ENCODE assay signal across 9 cellular contexts in genomic region chr18:56645415-56646016, GRCh38. TPM values are rescaled to one million over a fixed set of nuclear protein-coding genes. Genes with fewer than 3 reads are reported as not detected.
DNase-seq lines count a peak whose midpoint lies in the region; ATAC-seq and TF ChIP-seq lines count a peak whose summit lies in the region.
"Had no signal": no experiment of that assay in that cellular context is flagged by ENCODE, and none has a peak within 500 bp of the region (broad histone marks: within the 10 kb centered on the region; RNA-seq: fewer than 3 reads in every experiment).

No MANE protein-coding gene starts in this region.

- no peak overlapping the region for H2AK5ac ChIP-seq in mesendoderm (ENCODE audit: low read length)

- no peak overlapping the region for H3K4me2 ChIP-seq in mesendoderm (ENCODE audit: low read length)

- no peak overlapping the region for H3K56ac ChIP-seq in mesendoderm (ENCODE audit: low read length)

- H3K27me3 ChIP-seq in adipocyte (replicated peaks; ENCODE audit: control insufficient read depth, insufficient read depth, low read length) (no peaks in the 10 kb centered on the region), mesendoderm (ENCODE audit: insufficient read depth, low read length, poor library complexity) (no peaks in the 10 kb centered on the region)

- no peak overlapping the region for H3K18ac ChIP-seq in mesendoderm (ENCODE audit: low read length)

- CTCF ChIA-PET in HEK293 (lab: Yijun Ruan, JAX) = interaction anchor here (0.6 to 2.2 kb wide), 8 partner anchors 11 to 564 kb away, joined by 3 to 7 read pairs (median 4); no protein-coding TSS in a partner anchor

- H3K23ac ChIP-seq in mesendoderm (ENCODE audit: low read length) = no peak overlapping the region

- H3K9me3 ChIP-seq in HEK293 (ENCODE audit: control insufficient read depth, insufficient read depth, low read depth, low read length) = no peaks in the 10 kb centered on the region
- no peaks in the 10 kb centered on the region for H3K9me3 ChIP-seq in adipocyte (ENCODE audit: control insufficient read depth, low read length)

- H2BK120ac ChIP-seq in mesendoderm (ENCODE audit: low read depth, low read length) = no peak overlapping the region

- H2BK15ac ChIP-seq in mesendoderm (replicated peaks; ENCODE audit: low read depth) = no peak overlapping the region

- no peak for TF ChIP-seq CTCF in HEK293 (tag by site-specific recombination; IDR thresholded peaks at IDR 0.05)

- H2BK5ac ChIP-seq in mesendoderm (ENCODE audit: low read length) = no peak overlapping the region

- POLR2A ChIA-PET in HEK293 (lab: Yijun Ruan, JAX) = no interaction called here

- no CpG with 5 or more reads among the region's 5 CpGs for WGBS in mesendoderm (ENCODE audit: extremely low coverage, insufficient coverage, low lambda C conversion rate)

- H3K4me1 ChIP-seq in HEK293 (ENCODE audit: control insufficient read depth, insufficient read depth, low read length) = no peaks in the 10 kb centered on the region
- no peaks in the 10 kb centered on the region for H3K4me1 ChIP-seq in adipocyte (ENCODE audit: control insufficient read depth, insufficient read depth, low read length)
- peaks cover 2% of the 10 kb centered on the region for H3K4me1 ChIP-seq in mesendoderm (ENCODE audit: control insufficient read depth, low read depth, low read length)

- no peak overlapping the region for H3K4ac ChIP-seq in mesendoderm (ENCODE audit: low read depth, low read length)

- no peaks in the 10 kb centered on the region for H3K79me1 ChIP-seq in mesendoderm (ENCODE audit: low read length)

- ATAC-seq in GM18519 (IDR thresholded peaks at IDR 0.05; ENCODE audit: low FRiP score, unreplicated experiment) = no peak
- ATAC-seq: stimulated activated memory B cell treated with anti-CD40 and anti-IgM and Interleukin-4, amounts not matched to agents 10 μg/mL and 1 μg/mL and 100 μg/mL, for 72 hours had no signal

- H3K27ac ChIP-seq in HEK293 (ENCODE audit: extremely low read depth, low read depth, low read length) = no peak overlapping the region
- H3K27ac ChIP-seq in mesendoderm (ENCODE audit: low read depth, low read length) = no peak overlapping the region

- H3K9ac ChIP-seq in adipocyte (ENCODE audit: low read length) (no peak overlapping the region), mesendoderm (ENCODE audit: low read length) (no peak overlapping the region)

- no peak overlapping the region for H4K5ac ChIP-seq in mesendoderm (ENCODE audit: low read length)

- H3K36me3 ChIP-seq in HEK293 (ENCODE audit: control insufficient read depth in 2 of 2, insufficient read depth in 1 of 2, low read length in 2 of 2) (no peaks in the 10 kb centered on the region; a peak in 1 of 3 replicates), adipocyte (ENCODE audit: control insufficient read depth, insufficient read depth, low read length, severe bottlenecking) (no peaks in the 10 kb centered on the region), mesendoderm (ENCODE audit: control insufficient read depth, insufficient read depth, low read length) (no peaks in the 10 kb centered on the region)

- H3K4me3 ChIP-seq in HEK293 (ENCODE audit: low read depth, low read length) = no peak overlapping the region
- H3K4me3 ChIP-seq in adipocyte (ENCODE audit: low read length) = no peak overlapping the region
- no peak overlapping the region for H3K4me3 ChIP-seq in mesendoderm (ENCODE audit: low read length)

- no peak overlapping the region for H4K8ac ChIP-seq in mesendoderm (ENCODE audit: low read depth, low read length)

- DNase-seq in DMS53 (lab: John Stamatoyannopoulos, UW) (peak; percentile 81), adipocyte (ENCODE audit: low read depth) (peak; percentile 53), mesendoderm (peak; percentile 18), iPS-NIHi11 (ENCODE audit: low spot score) (no peak), cortex of kidney (lab: John Stamatoyannopoulos, UW) (no peak), AG08395 (ENCODE audit: low spot score) (no peak)

- no peaks in the 10 kb centered on the region for H3K79me2 ChIP-seq in mesendoderm (ENCODE audit: control insufficient read depth, insufficient read depth, low read length)

TF ChIP-seq in HEK293, 187 proteins besides CTCF, POLR2A, EP300 and RAD21:
- TF ChIP-seq ZBTB7A (tag by site-specific recombination; IDR thresholded peaks at IDR 0.05; ENCODE audit: low read depth) = no peak
- TF ChIP-seq ZNF37A (tag by site-specific recombination; IDR thresholded peaks at IDR 0.05) = no peak
- no peak for TF ChIP-seq ZNF16 (tag by site-specific recombination; IDR thresholded peaks at IDR 0.05; ENCODE audit: low read depth)
- TF ChIP-seq, protein P1, sequence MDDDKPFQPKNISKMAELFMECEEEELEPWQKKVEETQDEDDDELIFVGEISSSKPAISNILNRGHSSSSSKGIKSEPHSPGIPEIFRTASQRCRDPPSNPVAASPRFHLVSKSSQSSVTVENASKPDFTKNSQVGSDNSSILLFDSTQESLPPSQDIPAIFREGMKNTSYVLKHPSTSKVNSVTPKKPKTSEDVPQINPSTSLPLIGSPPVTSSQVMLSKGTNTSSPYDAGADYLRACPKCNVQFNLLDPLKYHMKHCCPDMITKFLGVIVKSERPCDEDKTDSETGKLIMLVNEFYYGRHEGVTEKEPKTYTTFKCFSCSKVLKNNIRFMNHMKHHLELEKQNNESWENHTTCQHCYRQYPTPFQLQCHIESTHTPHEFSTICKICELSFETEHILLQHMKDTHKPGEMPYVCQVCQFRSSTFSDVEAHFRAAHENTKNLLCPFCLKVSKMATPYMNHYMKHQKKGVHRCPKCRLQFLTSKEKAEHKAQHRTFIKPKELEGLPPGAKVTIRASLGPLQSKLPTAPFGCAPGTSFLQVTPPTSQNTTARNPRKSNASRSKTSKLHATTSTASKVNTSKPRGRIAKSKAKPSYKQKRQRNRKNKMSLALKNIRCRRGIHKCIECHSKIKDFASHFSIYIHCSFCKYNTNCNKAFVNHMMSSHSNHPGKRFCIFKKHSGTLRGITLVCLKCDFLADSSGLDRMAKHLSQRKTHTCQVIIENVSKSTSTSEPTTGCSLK (tag by site-specific recombination; IDR thresholded peaks at IDR 0.05) = no peak
- TF ChIP-seq ZNF416 (tag by site-specific recombination; IDR thresholded peaks at IDR 0.05) = no peak
- TF ChIP-seq ZNF335 (tag by site-specific recombination; conservative IDR thresholded peaks at IDR 0.05) = 0 out of 2 replicates have a peak, but pooled peaks have one; percentile 27
TF ChIP-seq in HEK293: peak in this region for 1.

RNA-seq across cellular contexts. Expression of gene WDR7, which starts 5.6 kb away (rescaled TPM):
- polyA plus RNA-seq in mesendoderm (2013, experiment 1 of 2) = 10.4 TPM
- polyA plus RNA-seq in mesendoderm (2013, experiment 2 of 2) = 9.8 TPM

RNA-seq across cellular contexts. Expression of gene TXNL1, which starts 7.1 kb away (rescaled TPM):
- 117 TPM for polyA plus RNA-seq in mesendoderm (2013, experiment 1 of 2)
- 116 TPM for polyA plus RNA-seq in mesendoderm (2013, experiment 2 of 2)

Comparison
In these comparisons a context has a peak if more than half of its experiments do, and no peak if none do; other contexts are left out.
1. DNase-seq: peak in DMS53 (single experiment), adipocyte (single experiment) and mesendoderm (single experiment); none in iPS-NIHi11 (single experiment), cortex of kidney (single experiment) and AG08395 (single experiment).